8 cellular contexts compared by ENCODE assay signal in genomic region chr14:74492413-74493342, GRCh38. TPM values are rescaled to one million over a fixed set of nuclear protein-coding genes. Genes with fewer than 3 reads are reported as not detected.
DNase-seq lines count a peak whose midpoint lies in the region; ATAC-seq and TF ChIP-seq lines count a peak whose summit lies in the region.

Gene NPC2 (minus strand): TSS chr14:74493305. CDS start chr14:74493274, 31 bp downstream.

- H3K4me1 ChIP-seq in transverse colon = peaks cover 8 to 33% (median 17%) of the 10 kb centered on the region in 4 donors

- no peak for TF ChIP-seq EP300 in transverse colon (IDR thresholded peaks at IDR 0.05; ENCODE audit: low read depth)

- WGBS in transverse colon (ENCODE audit: low coverage in 1 of 2), 2 donors = 1 to 2% methylated on average over 10 to 38 of the region's 42 CpGs

- intact Hi-C loops in transverse colon (cut with DNase I; ENCODE audit: low total_unique reads) = loop anchor here (5.0 kb wide), 1 partner anchor 570 kb away; no protein-coding TSS in a partner anchor

- no peaks in the 10 kb centered on the region for H3K27me3 ChIP-seq in MG63
- H3K27me3 ChIP-seq in transverse colon = no peaks in the 10 kb centered on the region

- TF ChIP-seq POLR2A in transverse colon (IDR thresholded peaks at IDR 0.05) = peak; percentile 81

- peak within 1 kb of the TSS; percentile 87 for H3K4me3 ChIP-seq in MG63
- H3K4me3 ChIP-seq in choroid plexus epithelial cell (ENCODE audit: low read depth, low read length) = peak within 1 kb of the TSS; percentile 92
- H3K4me3 ChIP-seq in transverse colon = peak within 1 kb of the TSS; percentile 72 to 99 (median 88)

- DNase-seq in Caki2 (ENCODE audit: low read depth) (peak; percentile 4), MG63 (no peak), choroid plexus epithelial cell (ENCODE audit: low read depth) (peak; percentile 43), lung microvascular endothelial cell (ENCODE audit: low read depth in 2 of 2) (peak in 1 of 2 donors; percentile 23), transverse colon (no peak), MV-4-11 (lab: John Stamatoyannopoulos, UW) (no peak), UCSD-AML1 (lab: John Stamatoyannopoulos, UW; ENCODE audit: unreplicated experiment) (no peak)

- H3K27ac ChIP-seq in transverse colon = peak within 1 kb of the TSS; percentile 93 to 97 (median 94)

- H3K36me3 ChIP-seq in MG63 (no peaks in the 10 kb centered on the region), transverse colon (no peaks in the 10 kb centered on the region)

- TF ChIP-seq CTCF in choroid plexus epithelial cell (conservative IDR thresholded peaks at IDR 0.05; ENCODE audit: low read depth, low read length) (no peak), transverse colon (IDR thresholded peaks at IDR 0.05) (no peak)

- H3K9me3 ChIP-seq in MG63 (no peaks in the 10 kb centered on the region), transverse colon (no peaks in the 10 kb centered on the region)

- peak; percentile 2 for ATAC-seq in GM21717 (IDR thresholded peaks at IDR 0.05; ENCODE audit: unreplicated experiment)

- in situ Hi-C loops in Caki2 (cut with HindIII; ENCODE audit: low pct_unique_long_range_greater_than_20kb, low sequenced_read_pairs) = loop anchor here (25.0 kb wide), 1 partner anchor 130 kb away; no protein-coding TSS in a partner anchor
- in situ Hi-C loops in transverse colon (cut with MboI; ENCODE audit: low pct_ligation_motif_present in 1 of 4, low pct_unique_long_range_greater_than_20kb in 1 of 4, low sequenced_read_pairs in 3 of 4) = no loop called here

RNA-seq across cellular contexts. Expression of gene NPC2, which starts in this region (rescaled TPM):
- total RNA-seq in Caki2 (2014; rRNA removed; shearing (Covaris generic); ENCODE audit: low replicate concordance) = 86.8 and 87.1 TPM in 2 replicates
- total RNA-seq in MG63 (2014; rRNA removed; shearing (Covaris generic); ENCODE audit: low replicate concordance) = 25.5 and 33.4 TPM in 2 replicates
- total RNA-seq in lung microvascular endothelial cell = 153 and 244 TPM in 2 replicates
- 100 to 1,000 TPM in 3 of 4 donors, 10 to 100 TPM in 1; 88.3 to 393 (median 147) TPM for total RNA-seq in transverse colon

Comparison
In these comparisons a context has a peak if more than half of its experiments do, and no peak if none do; other contexts are left out.
1. DNase-seq: peak in Caki2 (single experiment) and choroid plexus epithelial cell (single experiment); none in MG63 (single experiment), transverse colon (single experiment), MV-4-11 (single experiment) and UCSD-AML1 (single experiment).
2. Peak in every context shown above with its lines, with median percentiles within 50 percentile points of each other: H3K4me3 ChIP-seq.